Comparison of ENCODE assay signal across 2 cellular contexts in the genomic region with DNA sequence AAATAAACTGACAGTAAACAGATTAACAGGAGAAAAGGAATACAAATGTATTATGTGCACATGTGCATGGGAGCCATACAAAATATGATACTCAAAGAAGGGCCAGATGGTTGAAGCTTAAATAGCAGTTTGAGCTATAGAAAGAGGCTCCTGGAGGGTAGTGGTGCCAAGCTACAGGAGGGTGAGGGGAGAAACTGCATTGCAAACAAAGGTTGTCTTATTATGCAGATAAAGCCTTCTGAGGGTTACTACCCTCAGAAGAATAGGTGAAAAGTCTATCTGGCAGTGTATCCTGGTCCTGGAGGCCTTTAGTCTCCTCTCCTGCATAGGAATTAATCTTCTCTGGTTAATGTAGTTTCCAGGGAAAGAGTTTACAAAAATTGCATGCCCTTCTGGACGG.
TF ChIP-seq lines count a peak whose summit lies in the region.

No MANE protein-coding gene starts in this region.

TF ChIP-seq in GM23338, 12 proteins besides CTCF, POLR2A, EP300 and RAD21:
- TF ChIP-seq, protein P1, sequence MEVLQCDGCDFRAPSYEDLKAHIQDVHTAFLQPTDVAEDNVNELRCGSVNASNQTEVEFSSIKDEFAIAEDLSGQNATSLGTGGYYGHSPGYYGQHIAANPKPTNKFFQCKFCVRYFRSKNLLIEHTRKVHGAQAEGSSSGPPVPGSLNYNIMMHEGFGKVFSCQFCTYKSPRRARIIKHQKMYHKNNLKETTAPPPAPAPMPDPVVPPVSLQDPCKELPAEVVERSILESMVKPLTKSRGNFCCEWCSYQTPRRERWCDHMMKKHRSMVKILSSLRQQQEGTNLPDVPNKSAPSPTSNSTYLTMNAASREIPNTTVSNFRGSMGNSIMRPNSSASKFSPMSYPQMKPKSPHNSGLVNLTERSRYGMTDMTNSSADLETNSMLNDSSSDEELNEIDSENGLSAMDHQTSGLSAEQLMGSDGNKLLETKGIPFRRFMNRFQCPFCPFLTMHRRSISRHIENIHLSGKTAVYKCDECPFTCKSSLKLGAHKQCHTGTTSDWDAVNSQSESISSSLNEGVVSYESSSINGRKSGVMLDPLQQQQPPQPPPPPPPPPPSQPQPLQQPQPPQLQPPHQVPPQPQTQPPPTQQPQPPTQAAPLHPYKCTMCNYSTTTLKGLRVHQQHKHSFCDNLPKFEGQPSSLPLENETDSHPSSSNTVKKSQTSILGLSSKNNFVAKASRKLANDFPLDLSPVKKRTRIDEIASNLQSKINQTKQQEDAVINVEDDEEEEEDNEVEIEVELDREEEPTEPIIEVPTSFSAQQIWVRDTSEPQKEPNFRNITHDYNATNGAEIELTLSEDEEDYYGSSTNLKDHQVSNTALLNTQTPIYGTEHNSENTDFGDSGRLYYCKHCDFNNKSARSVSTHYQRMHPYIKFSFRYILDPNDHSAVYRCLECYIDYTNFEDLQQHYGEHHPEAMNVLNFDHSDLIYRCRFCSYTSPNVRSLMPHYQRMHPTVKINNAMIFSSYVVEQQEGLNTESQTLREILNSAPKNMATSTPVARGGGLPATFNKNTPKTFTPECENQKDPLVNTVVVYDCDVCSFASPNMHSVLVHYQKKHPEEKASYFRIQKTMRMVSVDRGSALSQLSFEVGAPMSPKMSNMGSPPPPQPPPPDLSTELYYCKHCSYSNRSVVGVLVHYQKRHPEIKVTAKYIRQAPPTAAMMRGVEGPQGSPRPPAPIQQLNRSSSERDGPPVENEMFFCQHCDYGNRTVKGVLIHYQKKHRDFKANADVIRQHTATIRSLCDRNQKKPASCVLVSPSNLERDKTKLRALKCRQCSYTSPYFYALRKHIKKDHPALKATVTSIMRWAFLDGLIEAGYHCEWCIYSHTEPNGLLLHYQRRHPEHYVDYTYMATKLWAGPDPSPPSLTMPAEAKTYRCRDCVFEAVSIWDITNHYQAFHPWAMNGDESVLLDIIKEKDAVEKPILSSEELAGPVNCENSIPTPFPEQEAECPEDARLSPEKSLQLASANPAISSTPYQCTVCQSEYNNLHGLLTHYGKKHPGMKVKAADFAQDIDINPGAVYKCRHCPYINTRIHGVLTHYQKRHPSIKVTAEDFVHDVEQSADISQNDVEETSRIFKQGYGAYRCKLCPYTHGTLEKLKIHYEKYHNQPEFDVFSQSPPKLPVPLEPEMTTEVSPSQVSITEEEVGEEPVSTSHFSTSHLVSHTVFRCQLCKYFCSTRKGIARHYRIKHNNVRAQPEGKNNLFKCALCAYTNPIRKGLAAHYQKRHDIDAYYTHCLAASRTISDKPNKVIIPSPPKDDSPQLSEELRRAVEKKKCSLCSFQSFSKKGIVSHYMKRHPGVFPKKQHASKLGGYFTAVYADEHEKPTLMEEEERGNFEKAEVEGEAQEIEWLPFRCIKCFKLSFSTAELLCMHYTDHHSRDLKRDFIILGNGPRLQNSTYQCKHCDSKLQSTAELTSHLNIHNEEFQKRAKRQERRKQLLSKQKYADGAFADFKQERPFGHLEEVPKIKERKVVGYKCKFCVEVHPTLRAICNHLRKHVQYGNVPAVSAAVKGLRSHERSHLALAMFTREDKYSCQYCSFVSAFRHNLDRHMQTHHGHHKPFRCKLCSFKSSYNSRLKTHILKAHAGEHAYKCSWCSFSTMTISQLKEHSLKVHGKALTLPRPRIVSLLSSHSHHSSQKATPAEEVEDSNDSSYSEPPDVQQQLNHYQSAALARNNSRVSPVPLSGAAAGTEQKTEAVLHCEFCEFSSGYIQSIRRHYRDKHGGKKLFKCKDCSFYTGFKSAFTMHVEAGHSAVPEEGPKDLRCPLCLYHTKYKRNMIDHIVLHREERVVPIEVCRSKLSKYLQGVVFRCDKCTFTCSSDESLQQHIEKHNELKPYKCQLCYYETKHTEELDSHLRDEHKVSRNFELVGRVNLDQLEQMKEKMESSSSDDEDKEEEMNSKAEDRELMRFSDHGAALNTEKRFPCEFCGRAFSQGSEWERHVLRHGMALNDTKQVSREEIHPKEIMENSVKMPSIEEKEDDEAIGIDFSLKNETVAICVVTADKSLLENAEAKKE (CRISPR knock-in tag; IDR thresholded peaks at IDR 0.05) = no peak
- TF ChIP-seq, protein P2, sequence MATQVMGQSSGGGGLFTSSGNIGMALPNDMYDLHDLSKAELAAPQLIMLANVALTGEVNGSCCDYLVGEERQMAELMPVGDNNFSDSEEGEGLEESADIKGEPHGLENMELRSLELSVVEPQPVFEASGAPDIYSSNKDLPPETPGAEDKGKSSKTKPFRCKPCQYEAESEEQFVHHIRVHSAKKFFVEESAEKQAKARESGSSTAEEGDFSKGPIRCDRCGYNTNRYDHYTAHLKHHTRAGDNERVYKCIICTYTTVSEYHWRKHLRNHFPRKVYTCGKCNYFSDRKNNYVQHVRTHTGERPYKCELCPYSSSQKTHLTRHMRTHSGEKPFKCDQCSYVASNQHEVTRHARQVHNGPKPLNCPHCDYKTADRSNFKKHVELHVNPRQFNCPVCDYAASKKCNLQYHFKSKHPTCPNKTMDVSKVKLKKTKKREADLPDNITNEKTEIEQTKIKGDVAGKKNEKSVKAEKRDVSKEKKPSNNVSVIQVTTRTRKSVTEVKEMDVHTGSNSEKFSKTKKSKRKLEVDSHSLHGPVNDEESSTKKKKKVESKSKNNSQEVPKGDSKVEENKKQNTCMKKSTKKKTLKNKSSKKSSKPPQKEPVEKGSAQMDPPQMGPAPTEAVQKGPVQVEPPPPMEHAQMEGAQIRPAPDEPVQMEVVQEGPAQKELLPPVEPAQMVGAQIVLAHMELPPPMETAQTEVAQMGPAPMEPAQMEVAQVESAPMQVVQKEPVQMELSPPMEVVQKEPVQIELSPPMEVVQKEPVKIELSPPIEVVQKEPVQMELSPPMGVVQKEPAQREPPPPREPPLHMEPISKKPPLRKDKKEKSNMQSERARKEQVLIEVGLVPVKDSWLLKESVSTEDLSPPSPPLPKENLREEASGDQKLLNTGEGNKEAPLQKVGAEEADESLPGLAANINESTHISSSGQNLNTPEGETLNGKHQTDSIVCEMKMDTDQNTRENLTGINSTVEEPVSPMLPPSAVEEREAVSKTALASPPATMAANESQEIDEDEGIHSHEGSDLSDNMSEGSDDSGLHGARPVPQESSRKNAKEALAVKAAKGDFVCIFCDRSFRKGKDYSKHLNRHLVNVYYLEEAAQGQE (IDR thresholded peaks at IDR 0.05; ENCODE audit: unreplicated experiment) = no peak
- no peak for TF ChIP-seq STAT1 (IDR thresholded peaks at IDR 0.05; ENCODE audit: unreplicated experiment)
- no peak for TF ChIP-seq ZNF331 (CRISPR knock-in tag; IDR thresholded peaks at IDR 0.05; ENCODE audit: low read depth)
- TF ChIP-seq NANOG (IDR thresholded peaks at IDR 0.05; ENCODE audit: borderline replicate concordance) = no peak

TF ChIP-seq in H1, 55 proteins besides CTCF, POLR2A, EP300 and RAD21 (continued from another document):
- TF ChIP-seq, protein P3, sequence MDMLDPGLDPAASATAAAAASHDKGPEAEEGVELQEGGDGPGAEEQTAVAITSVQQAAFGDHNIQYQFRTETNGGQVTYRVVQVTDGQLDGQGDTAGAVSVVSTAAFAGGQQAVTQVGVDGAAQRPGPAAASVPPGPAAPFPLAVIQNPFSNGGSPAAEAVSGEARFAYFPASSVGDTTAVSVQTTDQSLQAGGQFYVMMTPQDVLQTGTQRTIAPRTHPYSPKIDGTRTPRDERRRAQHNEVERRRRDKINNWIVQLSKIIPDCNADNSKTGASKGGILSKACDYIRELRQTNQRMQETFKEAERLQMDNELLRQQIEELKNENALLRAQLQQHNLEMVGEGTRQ (IDR thresholded peaks at IDR 0.05; ENCODE audit: low read length) = no peak
- TF ChIP-seq TAF1 (IDR thresholded peaks at IDR 0.05; ENCODE audit: low read depth, low read length) = no peak
